8 cellular contexts compared by ENCODE assay signal in the genomic region with DNA sequence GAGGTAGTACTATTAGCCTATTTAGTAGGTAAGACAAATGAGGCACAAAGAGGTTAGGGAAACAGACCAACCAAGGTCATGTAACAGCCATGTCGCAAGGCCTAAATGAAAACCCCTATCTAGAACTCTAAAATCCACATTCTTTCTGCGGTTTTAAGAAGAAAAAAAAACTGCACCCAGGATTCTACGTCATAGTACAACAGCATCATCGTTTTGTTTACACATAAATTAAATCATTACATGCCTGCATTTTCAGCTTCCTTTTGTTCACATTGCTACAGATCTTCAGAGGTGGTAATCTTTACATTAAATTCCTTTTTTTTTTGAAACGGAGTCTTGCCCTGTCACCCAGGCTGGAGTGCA. TPM values are rescaled to one million over a fixed set of nuclear protein-coding genes. Genes with fewer than 3 reads are reported as not detected.
A peak's percentile ranks its signal among the peaks of the same experiment; 100 is the strongest.
DNase-seq lines count a peak whose midpoint lies in the region; ATAC-seq and TF ChIP-seq lines count a peak whose summit lies in the region.

No MANE protein-coding gene starts in this region.

- peak overlapping the region in 1 of 2 experiments; percentile 47; a peak in 2 of 4 replicates for H3K27ac ChIP-seq in SK-N-SH (ENCODE audit: low read depth in 2 of 2, low read length in 1 of 2)
- peak overlapping the region; percentile 68; the same call in 1 of the 2 replicates for H3K27ac ChIP-seq in SJCRH30
- peak overlapping the region; percentile 95 for H3K27ac ChIP-seq in fibroblast of lung (ENCODE audit: insufficient read depth, low read length)

- peaks cover 30% of the 10 kb centered on the region for H3K4me1 Mint-ChIP-seq in stimulated activated naive CD8-positive, alpha-beta T cell treated with anti-CD3 and anti-CD28 coated beads, Interleukin-15, amount 100 ng/mL, for 72 hours

- peaks cover 45% of the 10 kb centered on the region for H3K79me2 ChIP-seq in SK-N-SH (ENCODE audit: insufficient read depth)
- H3K79me2 ChIP-seq in fibroblast of lung (ENCODE audit: control insufficient read depth, insufficient read depth, low read length) = peaks cover 24% of the 10 kb centered on the region

- peak overlapping the region; percentile 93 for H2AFZ ChIP-seq in SK-N-SH (ENCODE audit: low read depth)
- peak overlapping the region; percentile 80 for H2AFZ ChIP-seq in fibroblast of lung (ENCODE audit: low read length)

- POLR2A ChIA-PET in SK-N-SH (lab: Yijun Ruan, JAX) = interaction anchor here (0.6 kb wide), 1 partner anchor 1230 kb away, joined by 4 read pairs; no protein-coding TSS in a partner anchor

- H3K9me3 ChIP-seq in SK-N-SH (no peaks in the 10 kb centered on the region), SJCRH30 (replicated peaks) (no peaks in the 10 kb centered on the region), fibroblast of lung (ENCODE audit: control insufficient read depth, insufficient read depth, low read depth, low read length) (no peaks in the 10 kb centered on the region)

- WGBS in SK-N-SH (ENCODE audit: low lambda C conversion rate) = 39% methylated on average over 5 of the region's 5 CpGs

- TF ChIP-seq CTCF in SK-N-SH (IDR thresholded peaks at IDR 0.05) (no peak), fibroblast of lung (conservative IDR thresholded peaks at IDR 0.05 in 1 of 2, IDR thresholded peaks at IDR 0.05 in 1 of 2; ENCODE audit: low read depth in 1 of 2, low read length in 2 of 2) (no peak)

- no peaks in the 10 kb centered on the region for H3K27me3 ChIP-seq in SK-N-SH (ENCODE audit: insufficient read depth)
- no peaks in the 10 kb centered on the region for H3K27me3 ChIP-seq in SJCRH30
- H3K27me3 ChIP-seq in fibroblast of lung (ENCODE audit: control insufficient read depth, insufficient read depth, low read length) = no peaks in the 10 kb centered on the region

- H3K4me3 Mint-ChIP-seq in stimulated activated naive CD8-positive, alpha-beta T cell treated with anti-CD3 and anti-CD28 coated beads, Interleukin-15, amount 100 ng/mL, for 72 hours = peak overlapping the region; percentile 94

- no peak for TF ChIP-seq EP300 in SK-N-SH (IDR thresholded peaks at IDR 0.05; ENCODE audit: borderline replicate concordance in 1 of 2, low read depth in 1 of 2, low read length in 1 of 2)

- peaks cover 5 to 28% of the 10 kb centered on the region in 2 experiments; a peak in 2 of 4 replicates for H3K4me1 ChIP-seq in SK-N-SH (ENCODE audit: control insufficient read depth in 1 of 2, insufficient read depth in 2 of 2, low read depth in 1 of 2, low read length in 1 of 2)
- 0 out of 2 replicates have a peak, but pooled peaks cover 3% of the 10 kb centered on the region for H3K4me1 ChIP-seq in SJCRH30
- no peaks in the 10 kb centered on the region for H3K4me1 ChIP-seq in fibroblast of lung (ENCODE audit: control insufficient read depth, extremely low read depth, insufficient read depth, low read length)

- H3K9me2 ChIP-seq in SK-N-SH = no peaks in the 10 kb centered on the region

- H3K27me3 Mint-ChIP-seq in stimulated activated naive CD8-positive, alpha-beta T cell treated with anti-CD3 and anti-CD28 coated beads, Interleukin-15, amount 100 ng/mL, for 72 hours = peaks cover 18% of the 10 kb centered on the region

- CTCF ChIA-PET in SK-N-SH (lab: Yijun Ruan, JAX) = interaction anchor here (0.6 to 4.4 kb wide), 50 partner anchors 10 to 1141 kb away, joined by 3 to 53 read pairs (median 5); a partner anchor contains a TSS

- no peak for DNase-seq in SK-N-SH
- no peak for DNase-seq in SJCRH30
- peak in 1 of 2 donors; percentile 36 for DNase-seq in fibroblast of lung (ENCODE audit: low read depth in 2 of 2)
- DNase-seq in stimulated activated naive CD8-positive, alpha-beta T cell treated with anti-CD3 and anti-CD28 coated beads, Interleukin-15, amount 100 ng/mL, for 72 hours = no peak
- DNase-seq in anterior cingulate cortex (lab: John Stamatoyannopoulos, UW) = no peak

- H4K20me1 ChIP-seq in SK-N-SH (ENCODE audit: insufficient read depth) (peaks cover 20% of the 10 kb centered on the region; the same call in 1 of the 2 replicates), fibroblast of lung (ENCODE audit: control insufficient read depth, extremely low read depth, insufficient read depth, low read length) (no peaks in the 10 kb centered on the region)

- H3K4me3 ChIP-seq in SK-N-SH (ENCODE audit: low read depth in 2 of 2, low read length in 1 of 2) = no peak overlapping the region; a peak in 1 of 4 replicates
- H3K4me3 ChIP-seq in SJCRH30 = peak overlapping the region; percentile 82
- H3K4me3 ChIP-seq in fibroblast of lung (replicated peaks in 1 of 4; ENCODE audit: control extremely low read depth in 1 of 4, insufficient read depth in 1 of 4, low read depth in 3 of 4, low read length in 4 of 4) = peak overlapping the region; percentile 59 to 97 (median 88)

- no peak for ATAC-seq in SK-N-SH treated with all-trans-retinoic acid at 6 μM for 48 hours
- no peak for ATAC-seq in stimulated activated naive CD8-positive, alpha-beta T cell treated with anti-CD3 and anti-CD28 coated beads, Interleukin-15, amount 100 ng/mL, for 72 hours
- no peak for ATAC-seq in HG02840 (IDR thresholded peaks at IDR 0.05; ENCODE audit: low FRiP score, unreplicated experiment)
- ATAC-seq in HG03095 (IDR thresholded peaks at IDR 0.05; ENCODE audit: unreplicated experiment) = no peak

- H3K9ac ChIP-seq in SK-N-SH = peak overlapping the region; percentile 96; the same call in 1 of the 2 replicates
- no peak overlapping the region for H3K9ac ChIP-seq in fibroblast of lung (ENCODE audit: insufficient read depth, low read length)

- H3F3A ChIP-seq in SK-N-SH (replicated peaks; ENCODE audit: insufficient read depth) = peaks cover 18% of the 10 kb centered on the region

- H3K27ac Mint-ChIP-seq in stimulated activated naive CD8-positive, alpha-beta T cell treated with anti-CD3 and anti-CD28 coated beads, Interleukin-15, amount 100 ng/mL, for 72 hours = peak overlapping the region; percentile 92 to 99

- H3K4me2 ChIP-seq in SK-N-SH = peak overlapping the region; percentile 89; the same call in 1 of the 2 replicates
- H3K4me2 ChIP-seq in fibroblast of lung (ENCODE audit: extremely low read depth, insufficient read depth, low read length) = peak overlapping the region; percentile 39

- no peak for TF ChIP-seq RAD21 in SK-N-SH (IDR thresholded peaks at IDR 0.05; ENCODE audit: low read length)

- H3K36me3 ChIP-seq in SK-N-SH (replicated peaks in 1 of 2; ENCODE audit: control insufficient read depth in 1 of 2, insufficient read depth in 2 of 2, low read length in 1 of 2) (peaks cover 25 to 30% of the 10 kb centered on the region in 2 experiments), SJCRH30 (peaks cover 16% of the 10 kb centered on the region; the same call in 1 of the 2 replicates), fibroblast of lung (ENCODE audit: control insufficient read depth, insufficient read depth, low read length) (peaks cover 3% of the 10 kb centered on the region)

- no peaks in the 10 kb centered on the region for H3K9me3 Mint-ChIP-seq in stimulated activated naive CD8-positive, alpha-beta T cell treated with anti-CD3 and anti-CD28 coated beads, Interleukin-15, amount 100 ng/mL, for 72 hours

TF ChIP-seq in SK-N-SH, 30 proteins besides CTCF, POLR2A, EP300 and RAD21:
- TF ChIP-seq POLR2AphosphoS5 (IDR thresholded peaks at IDR 0.05; ENCODE audit: low read depth, low read length) (no peak), TEAD4 (IDR thresholded peaks at IDR 0.05; ENCODE audit: borderline replicate concordance, insufficient read depth) (no peak), GATA2 (CRISPR knock-in tag; IDR thresholded peaks at IDR 0.05) (no peak), FOXJ3 (CRISPR knock-in tag; IDR thresholded peaks at IDR 0.05) (no peak), ELF1 (IDR thresholded peaks at IDR 0.05) (no peak), RFX5 (IDR thresholded peaks at IDR 0.05; ENCODE audit: low read length) (no peak)
- TF ChIP-seq, protein P1, sequence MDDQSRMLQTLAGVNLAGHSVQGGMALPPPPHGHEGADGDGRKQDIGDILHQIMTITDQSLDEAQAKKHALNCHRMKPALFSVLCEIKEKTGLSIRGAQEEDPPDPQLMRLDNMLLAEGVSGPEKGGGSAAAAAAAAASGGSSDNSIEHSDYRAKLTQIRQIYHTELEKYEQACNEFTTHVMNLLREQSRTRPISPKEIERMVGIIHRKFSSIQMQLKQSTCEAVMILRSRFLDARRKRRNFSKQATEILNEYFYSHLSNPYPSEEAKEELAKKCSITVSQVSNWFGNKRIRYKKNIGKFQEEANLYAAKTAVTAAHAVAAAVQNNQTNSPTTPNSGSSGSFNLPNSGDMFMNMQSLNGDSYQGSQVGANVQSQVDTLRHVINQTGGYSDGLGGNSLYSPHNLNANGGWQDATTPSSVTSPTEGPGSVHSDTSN (IDR thresholded peaks at IDR 0.05) = no peak

TF ChIP-seq in SK-N-SH treated with all-trans-retinoic acid at 6 μM for 48 hours, 23 proteins besides CTCF, POLR2A, EP300 and RAD21 (continues in another document):
- TF ChIP-seq, protein P2, sequence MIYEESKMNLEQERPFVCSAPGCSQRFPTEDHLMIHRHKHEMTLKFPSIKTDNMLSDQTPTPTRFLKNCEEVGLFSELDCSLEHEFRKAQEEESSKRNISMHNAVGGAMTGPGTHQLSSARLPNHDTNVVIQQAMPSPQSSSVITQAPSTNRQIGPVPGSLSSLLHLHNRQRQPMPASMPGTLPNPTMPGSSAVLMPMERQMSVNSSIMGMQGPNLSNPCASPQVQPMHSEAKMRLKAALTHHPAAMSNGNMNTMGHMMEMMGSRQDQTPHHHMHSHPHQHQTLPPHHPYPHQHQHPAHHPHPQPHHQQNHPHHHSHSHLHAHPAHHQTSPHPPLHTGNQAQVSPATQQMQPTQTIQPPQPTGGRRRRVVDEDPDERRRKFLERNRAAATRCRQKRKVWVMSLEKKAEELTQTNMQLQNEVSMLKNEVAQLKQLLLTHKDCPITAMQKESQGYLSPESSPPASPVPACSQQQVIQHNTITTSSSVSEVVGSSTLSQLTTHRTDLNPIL (CRISPR knock-in tag; IDR thresholded peaks at IDR 0.05; ENCODE audit: low read depth) = no peak
- TF ChIP-seq ZC3H10 (CRISPR knock-in tag; IDR thresholded peaks at IDR 0.05) (no peak), SNAI2 (CRISPR knock-in tag; IDR thresholded peaks at IDR 0.05) (no peak), BACH2 (CRISPR knock-in tag; IDR thresholded peaks at IDR 0.05; ENCODE audit: borderline replicate concordance) (no peak), ESRRG (CRISPR knock-in tag; IDR thresholded peaks at IDR 0.05) (no peak), PPARA (CRISPR knock-in tag; IDR thresholded peaks at IDR 0.05; ENCODE audit: borderline replicate concordance) (no peak), RARB (CRISPR knock-in tag; IDR thresholded peaks at IDR 0.05) (no peak)

RNA-seq across cellular contexts. Expression of a gene that starts 0.5 kb away (rescaled TPM):
- polyA plus RNA-seq in SK-N-SH (2012; rRNA removed) = 75.7 and 90.3 TPM in 2 replicates
- polyA plus RNA-seq in SK-N-SH (2012; cell fraction: cytosol; rRNA removed) = 107 and 114 TPM in 2 replicates
- 55.0 and 70.8 TPM in 2 replicates for polyA plus RNA-seq in SK-N-SH (2012; cell fraction: nucleus; rRNA removed)
- 73.6 and 76.1 TPM in 2 replicates for total RNA-seq in SJCRH30 (2014; rRNA removed; shearing (Covaris generic))
- total RNA-seq in fibroblast of lung = 71.7 and 79.1 TPM in 2 replicates
- 89.0 and 108 TPM in 2 replicates for polyA plus RNA-seq in fibroblast of lung
- 80.2 and 108 TPM in 2 replicates for polyA plus RNA-seq in fibroblast of lung (2012)
- 5.8 and 7.4 TPM in 2 replicates for polyA minus RNA-seq in fibroblast of lung (ENCODE audit: low replicate concordance)

Comparison
In these comparisons a context has a peak if more than half of its experiments do, and no peak if none do; other contexts are left out.
1. H3K4me3 ChIP-seq: peak in SJCRH30 (single experiment) and fibroblast of lung (4 of 4); none in SK-N-SH (0 of 2).